In the genomic region with DNA sequence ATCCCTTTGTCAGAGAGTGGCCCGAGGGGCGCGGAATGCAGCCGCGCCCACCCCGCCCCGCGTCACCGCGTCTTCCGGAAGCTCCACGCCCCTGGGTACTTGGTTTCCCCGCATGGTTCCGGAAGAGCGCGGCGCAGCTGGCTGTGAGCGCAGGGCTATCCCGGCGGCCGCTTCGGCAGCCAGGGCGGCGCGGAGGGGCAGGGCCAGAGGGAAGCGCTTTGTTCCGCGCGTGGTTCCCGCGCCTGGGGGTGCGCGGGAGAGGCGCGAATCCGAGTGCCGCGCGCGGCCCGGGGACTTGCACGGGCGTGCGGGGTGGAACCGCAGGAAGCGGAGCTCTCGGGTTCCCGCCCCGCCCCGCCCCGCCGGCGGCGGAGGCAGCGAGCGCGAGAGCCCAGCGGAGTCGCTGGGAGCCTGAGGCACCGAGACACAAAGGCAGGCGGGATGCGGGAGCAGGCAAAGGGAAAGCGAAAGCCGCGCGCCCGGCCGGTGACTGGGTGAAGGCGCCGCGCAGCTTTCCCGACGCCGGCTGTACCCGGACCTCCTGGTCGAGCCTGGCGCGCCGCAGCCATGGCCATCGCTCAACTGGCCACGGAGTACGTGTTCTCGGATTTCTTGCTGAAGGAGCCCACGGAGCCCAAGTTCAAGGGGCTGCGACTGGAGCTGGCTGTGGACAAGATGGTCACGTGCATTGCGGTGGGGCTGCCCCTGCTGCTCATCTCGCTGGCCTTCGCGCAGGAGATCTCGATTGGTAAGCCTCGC, we compare ENCODE assay signal across 8 cellular contexts. TPM values are rescaled to one million over a fixed set of nuclear protein-coding genes. Genes with fewer than 3 reads are reported as not detected.
DNase-seq lines count a peak whose midpoint lies in the region; ATAC-seq and TF ChIP-seq lines count a peak whose summit lies in the region.

A gene with protein sequence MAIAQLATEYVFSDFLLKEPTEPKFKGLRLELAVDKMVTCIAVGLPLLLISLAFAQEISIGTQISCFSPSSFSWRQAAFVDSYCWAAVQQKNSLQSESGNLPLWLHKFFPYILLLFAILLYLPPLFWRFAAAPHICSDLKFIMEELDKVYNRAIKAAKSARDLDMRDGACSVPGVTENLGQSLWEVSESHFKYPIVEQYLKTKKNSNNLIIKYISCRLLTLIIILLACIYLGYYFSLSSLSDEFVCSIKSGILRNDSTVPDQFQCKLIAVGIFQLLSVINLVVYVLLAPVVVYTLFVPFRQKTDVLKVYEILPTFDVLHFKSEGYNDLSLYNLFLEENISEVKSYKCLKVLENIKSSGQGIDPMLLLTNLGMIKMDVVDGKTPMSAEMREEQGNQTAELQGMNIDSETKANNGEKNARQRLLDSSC (plus strand): TSS at position 96 of the 759 bp plus-strand sequence. CDS start 472 bp downstream, at position 568.

- peak in 12 of 14 donors; percentile 43 to 83 (median 59) for DNase-seq in C1 segment of cervical spinal cord (lab: John Stamatoyannopoulos, UW)
- peak; percentile 92 for DNase-seq in NCI-H526 treated with DMSO at 0.1 percent for 48 hours (lab: John Stamatoyannopoulos, UW)
- peak; percentile 56 to 58 for DNase-seq in activated CD4-positive, alpha-beta T cell treated with anti-CD3 and anti-CD28 coated beads, Interleukin-2, amount 50 U/mL, for 4 hours
- DNase-seq in ecto neural progenitor cell (ENCODE audit: low spot score) = peak; percentile 89
- peak; percentile 91 for DNase-seq in lower lobe of right lung
- peak; percentile 51 to 73 (median 51) for DNase-seq in stimulated activated CD4-positive, alpha-beta T cell treated with anti-CD3 and anti-CD28 coated beads, TNF-alpha, amount 100 ng/mL, for 24 hours (ENCODE audit: low read depth in 3 of 3)

- TF ChIP-seq CTCF in lower lobe of right lung (IDR thresholded peaks at IDR 0.05) = no peak

- peaks cover 43% of the 10 kb centered on the region for H3K4me1 ChIP-seq in lower lobe of right lung

- intact Hi-C loops in lower lobe of right lung (cut with DNase I) = no loop called here

- ATAC-seq in GM19328 (IDR thresholded peaks at IDR 0.05; ENCODE audit: unreplicated experiment) = peak; percentile 88
- ATAC-seq in HG03460 (IDR thresholded peaks at IDR 0.05; ENCODE audit: unreplicated experiment) = peak; percentile 77
- peak; percentile 93 to 95 for ATAC-seq in lower lobe of right lung

- peak within 1 kb of the TSS; percentile 95 for H3K27ac ChIP-seq in lower lobe of right lung

- H3K9me3 ChIP-seq in lower lobe of right lung = no peaks in the 10 kb centered on the region

- peak within 1 kb of the TSS; percentile 92 for H3K4me3 ChIP-seq in lower lobe of right lung

- no peaks in the 10 kb centered on the region for H3K36me3 ChIP-seq in lower lobe of right lung

- H3K27me3 ChIP-seq in lower lobe of right lung (ENCODE audit: low read depth) = no peaks in the 10 kb centered on the region

RNA-seq across cellular contexts. Expression of the gene that starts here (rescaled TPM):
- 17.0 TPM for total RNA-seq in lower lobe of right lung

Comparison
In these comparisons a context has a peak if more than half of its experiments do, and no peak if none do; other contexts are left out.
1. Peak in every context shown above with its lines: DNase-seq, ATAC-seq, H3K4me3 ChIP-seq and H3K27ac ChIP-seq.